ENCODE assay signal across 23 cellular contexts in the genomic region with DNA sequence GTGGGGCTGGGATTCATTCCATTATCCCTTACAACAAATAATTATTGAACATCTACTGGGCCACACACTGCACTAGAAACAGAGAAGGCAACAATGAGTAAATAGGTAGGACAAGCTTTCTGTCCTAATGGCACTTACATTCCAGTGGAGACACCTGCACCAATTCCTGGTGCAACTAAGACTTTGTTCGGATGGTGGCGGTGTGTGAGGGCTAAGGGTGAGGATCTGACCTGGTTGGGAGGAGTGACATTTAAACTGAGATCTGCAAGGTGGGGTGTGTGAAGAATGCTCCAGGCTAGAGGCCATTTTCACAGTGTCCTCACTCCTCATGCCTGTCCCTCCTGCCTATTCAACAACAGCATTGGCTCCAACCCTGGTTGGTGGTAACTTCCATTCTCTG.
"Had no signal": no experiment of that assay in that cellular context is flagged by ENCODE, and none has a peak within 500 bp of the region (broad histone marks: within the 10 kb centered on the region; RNA-seq: fewer than 3 reads in every experiment).

No MANE protein-coding gene starts in this region.

- H3K4me2 ChIP-seq: KMS-11 had no signal

- H3K27me3 Mint-ChIP-seq: T-cell had no signal

- H3K27ac ChIP-seq: KMS-11, SJSA1, SK-N-MC had no signal

- H3K4me3 Mint-ChIP-seq: T-cell had no signal

- FAIRE-seq: HepG2, RCC 7860 had no signal

- H3K27me3 ChIP-seq: SJSA1 had no signal

- H3K9ac ChIP-seq: KMS-11 had no signal

- H3K4me3 ChIP-seq: SJSA1, SK-N-MC had no signal

- ATAC-seq: HepG2, T-cell had no signal

- DNase-seq: IMR-90, Kasumi-1, MM.1S, NCI-H1092 treated with DMSO at 0.1 percent for 48 hours, NCI-H1436, NCI-H187, NCI-H2029, NCI-H2081 treated with DMSO at 0.1 percent for 48 hours, NCI-H2171, NCI-H226, NCI-H446, NCI-H510A, NCI-H526, NCI-H774, Right ventricle myocardium superior, RPMI8226, SIG-M5, T-cell had no signal

- H3K36me3 ChIP-seq: SJSA1 had no signal

- H3K9me3 ChIP-seq: SJSA1 had no signal

- H3K4me1 ChIP-seq: SJSA1 had no signal

- H3K4me1 Mint-ChIP-seq: T-cell had no signal

- H3K27ac Mint-ChIP-seq: T-cell had no signal
